ENCODE assay signal across 8 cellular contexts in genomic region chr15:57340673-57341259, GRCh38. TPM values are rescaled to one million over a fixed set of nuclear protein-coding genes. Genes with fewer than 3 reads are reported as not detected.
DNase-seq lines count a peak whose midpoint lies in the region; ATAC-seq and TF ChIP-seq lines count a peak whose summit lies in the region.

No MANE protein-coding gene starts in this region.

- H3K27ac Mint-ChIP-seq in Calu3 (ENCODE audit: unreplicated experiment) = no peak overlapping the region
- H3K27ac Mint-ChIP-seq in activated naive CD8-positive, alpha-beta T cell treated with anti-CD3 and anti-CD28 coated beads for 36 hours = no peak overlapping the region

- H3K4me3 Mint-ChIP-seq in Calu3 (ENCODE audit: low read depth, unreplicated experiment) = no peak overlapping the region
- H3K4me3 Mint-ChIP-seq in activated naive CD8-positive, alpha-beta T cell treated with anti-CD3 and anti-CD28 coated beads for 36 hours = no peak overlapping the region

- POLR2A ChIA-PET in HCT116 (lab: Charles Lee) = interaction anchor here (1.8 kb wide), 1 partner anchor 187 kb away, joined by 12 read pairs; no protein-coding TSS in a partner anchor

- ATAC-seq in HCT116 = peak; percentile 91
- peak; percentile 57 to 66 for ATAC-seq in left cardiac atrium
- ATAC-seq in HG02623 (IDR thresholded peaks at IDR 0.05; ENCODE audit: unreplicated experiment) = no peak
- no peak for ATAC-seq in HG03108 (IDR thresholded peaks at IDR 0.05; ENCODE audit: unreplicated experiment)

- TF ChIP-seq RAD21 in HCT116 (IDR thresholded peaks at IDR 0.05; ENCODE audit: low read depth) = peak; percentile 94

- H3K4me2 ChIP-seq in HCT116 (ENCODE audit: low read length) = no peak overlapping the region

- H3K36me3 Mint-ChIP-seq in Calu3 (ENCODE audit: insufficient read depth, unreplicated experiment) = peaks cover 4% of the 10 kb centered on the region
- H3K36me3 Mint-ChIP-seq in activated naive CD8-positive, alpha-beta T cell treated with anti-CD3 and anti-CD28 coated beads for 36 hours = no peaks in the 10 kb centered on the region

- H3K27me3 Mint-ChIP-seq in Calu3 (ENCODE audit: unreplicated experiment) = no peaks in the 10 kb centered on the region
- no peaks in the 10 kb centered on the region for H3K27me3 Mint-ChIP-seq in activated naive CD8-positive, alpha-beta T cell treated with anti-CD3 and anti-CD28 coated beads for 36 hours

- H3K4me1 Mint-ChIP-seq in Calu3 (ENCODE audit: low read depth, unreplicated experiment) = peaks cover 25% of the 10 kb centered on the region
- peaks cover 1% of the 10 kb centered on the region for H3K4me1 Mint-ChIP-seq in activated naive CD8-positive, alpha-beta T cell treated with anti-CD3 and anti-CD28 coated beads for 36 hours

- no peaks in the 10 kb centered on the region for H3K4me1 ChIP-seq in HCT116 (ENCODE audit: control insufficient read depth in 1 of 2, insufficient read depth in 2 of 2, low read length in 2 of 2)

- no peaks in the 10 kb centered on the region for H3K9me3 Mint-ChIP-seq in Calu3 (ENCODE audit: low read depth, unreplicated experiment)
- no peaks in the 10 kb centered on the region for H3K9me3 Mint-ChIP-seq in activated naive CD8-positive, alpha-beta T cell treated with anti-CD3 and anti-CD28 coated beads for 36 hours

- intact Hi-C loops in Calu3 (cut with micrococcal nuclease; ENCODE audit: unreplicated experiment) (loop anchor here (1.0 kb wide), 2 partner anchors 187 to 202 kb away; no protein-coding TSS in a partner anchor), HCT116 (cut with micrococcal nuclease) (loop anchor here (1.0 to 10.0 kb wide), 6 partner anchors 32 to 844 kb away; no protein-coding TSS in a partner anchor), left cardiac atrium (cut with DNase I) (loop anchor here (2.0 kb wide), 1 partner anchor 186 kb away; no protein-coding TSS in a partner anchor)

- no peak overlapping the region for H3K9ac ChIP-seq in HCT116 (ENCODE audit: low read length)

- no peaks in the 10 kb centered on the region for H4K20me1 ChIP-seq in HCT116 (ENCODE audit: insufficient read depth)

- no peaks in the 10 kb centered on the region for H3K27me3 ChIP-seq in HCT116 (ENCODE audit: insufficient read depth, low read length)

- RAD21 ChIA-PET in HCT116 (lab: Charles Lee; ENCODE audit: low non-redundant PET in 1 of 2, low total read pairs in 2 of 2, uncharacterized antibody in 2 of 2, unreplicated experiment in 2 of 2) = interaction anchor here (0.6 to 4.1 kb wide), 6 partner anchors 186 to 469 kb away, joined by 3 to 57 read pairs (median 6); no protein-coding TSS in a partner anchor

- H3K79me2 ChIP-seq in HCT116 (ENCODE audit: insufficient read depth, low read length) = no peaks in the 10 kb centered on the region

- peak overlapping the region; percentile 15 for H2AFZ ChIP-seq in HCT116 (ENCODE audit: low read depth, low read length, poor library complexity, severe bottlenecking)

- H3K27ac ChIP-seq in HCT116 (ENCODE audit: low read depth, low read length) = no peak overlapping the region

- no peak for TF ChIP-seq POLR2A in HCT116 (IDR thresholded peaks at IDR 0.05; ENCODE audit: borderline replicate concordance, extremely low read depth, insufficient read depth, insufficient read length)

- H3K4me3 ChIP-seq in HCT116 (replicated peaks in 1 of 2; ENCODE audit: low read depth in 1 of 2, low read length in 2 of 2) = no peak overlapping the region

- CTCF ChIA-PET in Calu3 (lab: Charles Lee) (interaction anchor here (0.7 to 8.0 kb wide), 12 partner anchors 14 to 1096 kb away, joined by 3 to 239 read pairs (median 4); no protein-coding TSS in a partner anchor), HCT116 (lab: Charles Lee) (interaction anchor here (0.6 to 11.1 kb wide), 13 partner anchors 24 to 219 kb away, joined by 3 to 338 read pairs (median 6); no protein-coding TSS in a partner anchor)

- H3K36me3 ChIP-seq in HCT116 (ENCODE audit: control insufficient read depth in 1 of 2, insufficient read depth in 2 of 2, low read length in 2 of 2) = no peaks in the 10 kb centered on the region

- DNase-seq in Calu3 (peak; percentile 76), HCT116 (ENCODE audit: low read depth, low spot score) (peak; percentile 56), NCI-H748 (lab: John Stamatoyannopoulos, UW; ENCODE audit: unreplicated experiment) (peak; percentile 52), left cardiac atrium (peak; percentile 58), renal cortical epithelial cell (ENCODE audit: low read depth) (peak; percentile 72)
- peak; percentile 12 for DNase-seq in activated naive CD8-positive, alpha-beta T cell treated with anti-CD3 and anti-CD28 coated beads for 36 hours

- no peaks in the 10 kb centered on the region for H3K9me2 ChIP-seq in HCT116 (ENCODE audit: insufficient read depth)

- peak; percentile 86 for TF ChIP-seq CTCF in Calu3 (IDR thresholded peaks at IDR 0.05; ENCODE audit: unreplicated experiment)
- TF ChIP-seq CTCF in HCT116 (IDR thresholded peaks at IDR 0.05 in 2 of 3, conservative IDR thresholded peaks at IDR 0.05 in 1 of 3; ENCODE audit: borderline replicate concordance in 1 of 3, insufficient read depth in 1 of 3, low read depth in 2 of 3, low read length in 2 of 3) = peak; percentile 75 to 92 (median 90)

- H3K9me3 ChIP-seq in HCT116 (ENCODE audit: control insufficient read depth in 1 of 2, insufficient read depth in 1 of 2, low read depth in 1 of 2, low read length in 2 of 2) = no peaks in the 10 kb centered on the region

- BruUV-seq in Calu3 (replicated peaks; lab: Mats Ljungman, UMichigan) (no TSS peak), HCT116 (replicated peaks; lab: Mats Ljungman, UMichigan) (no TSS peak)

TF ChIP-seq in HCT116, 20 proteins besides CTCF, POLR2A, EP300 and RAD21 (continues in another document):
- no peak for TF ChIP-seq CEBPB (IDR thresholded peaks at IDR 0.05; ENCODE audit: low read depth)
- TF ChIP-seq MAX (IDR thresholded peaks at IDR 0.05) = no peak
- no peak for TF ChIP-seq ZBTB33 (IDR thresholded peaks at IDR 0.05; ENCODE audit: extremely low read depth, insufficient replicate concordance, low read length)
- TF ChIP-seq SIN3A (IDR thresholded peaks at IDR 0.05; ENCODE audit: low read depth) = no peak
- no peak for TF ChIP-seq SP1 (IDR thresholded peaks at IDR 0.05; ENCODE audit: low read depth)
- TF ChIP-seq YY1 (IDR thresholded peaks at IDR 0.05; ENCODE audit: extremely low read depth, insufficient replicate concordance, low read depth, low read length) = no peak
- no peak for TF ChIP-seq POLR2AphosphoS5 (IDR thresholded peaks at IDR 0.05; ENCODE audit: low read depth, low read length)
- no peak for TF ChIP-seq SRF (IDR thresholded peaks at IDR 0.05; ENCODE audit: low read depth)
- no peak for TF ChIP-seq EGR1 (IDR thresholded peaks at IDR 0.05; ENCODE audit: low read depth)
- TF ChIP-seq CBX3 (IDR thresholded peaks at IDR 0.05; ENCODE audit: low read depth) = no peak
- no peak for TF ChIP-seq EZH2phosphoT487 (IDR thresholded peaks at IDR 0.05; ENCODE audit: borderline replicate concordance)
- TF ChIP-seq REST (IDR thresholded peaks at IDR 0.05; ENCODE audit: low read depth) = no peak
- TF ChIP-seq FOSL1 (IDR thresholded peaks at IDR 0.05; ENCODE audit: low read depth) = no peak
- no peak for TF ChIP-seq ZNF274 (IDR thresholded peaks at IDR 0.05; ENCODE audit: low read depth, low read length)
- no peak for TF ChIP-seq EZH2 (IDR thresholded peaks at IDR 0.05)

RNA-seq across cellular contexts. Expression of gene CGNL1, which starts 35.5 kb away (rescaled TPM):
- total RNA-seq in Calu3 (2022) = 1.8 and 3.3 TPM in 2 replicates
- total RNA-seq in HCT116 (2021; ENCODE audit: unreplicated experiment) = 2.2 TPM
- polyA plus RNA-seq in HCT116 (2012) = 1.1 and 1.4 TPM in 2 replicates
- not detected for total RNA-seq in activated naive CD8-positive, alpha-beta T cell treated with anti-CD3 and anti-CD28 coated beads for 36 hours
- 10 to 100 TPM; 16.8 to 26.0 TPM for total RNA-seq in left cardiac atrium
- total RNA-seq in renal cortical epithelial cell = 6.9 and 57.5 TPM in 2 replicates

Comparison
In these comparisons a context has a peak if more than half of its experiments do, and no peak if none do; other contexts are left out.
1. DNase-seq: peak in every context shown above with its lines; median percentile 76 in Calu3; 72 in renal cortical epithelial cell; 58 in left cardiac atrium; 56 in HCT116; 52 in NCI-H748; 12 in activated naive CD8-positive, alpha-beta T cell treated with anti-CD3 and anti-CD28 coated beads for 36 hours.
2. ATAC-seq: peak in HCT116 (single experiment) and left cardiac atrium (2 of 2); none in HG02623 (single experiment) and HG03108 (single experiment).